Comparison of ENCODE assay signal across 18 cellular contexts in genomic region chr6:161188547-161189465, GRCh38.
DNase-seq lines count a peak whose midpoint lies in the region; ATAC-seq, FAIRE-seq and TF ChIP-seq lines count a peak whose summit lies in the region.
"Had no signal": no experiment of that assay in that cellular context is flagged by ENCODE, and none has a peak within 500 bp of the region (broad histone marks: within the 10 kb centered on the region; RNA-seq: fewer than 3 reads in every experiment).

No MANE protein-coding gene starts in this region.

- no peak overlapping the region for H2BK15ac ChIP-seq in H9 (ENCODE audit: low read depth, low read length)

- H4K20me1 ChIP-seq in H9 (ENCODE audit: control insufficient read depth, insufficient read depth, insufficient read length) = no peaks in the 10 kb centered on the region

- H3K4me1 ChIP-seq in H9 (ENCODE audit: insufficient read depth, low read length) (no peaks in the 10 kb centered on the region), esophagus muscularis mucosa (no peaks in the 10 kb centered on the region), Caco-2 (no peaks in the 10 kb centered on the region), endodermal cell (ENCODE audit: control insufficient read depth, insufficient read depth, low read length) (no peaks in the 10 kb centered on the region)

- H3K4ac ChIP-seq in H9 (ENCODE audit: low read depth, low read length) = no peak overlapping the region

- ATAC-seq in GM21526 (IDR thresholded peaks at IDR 0.05; ENCODE audit: low FRiP score, unreplicated experiment) = no peak

- H3K14ac ChIP-seq in H9 (ENCODE audit: insufficient read depth, low read length) = no peak overlapping the region; the same call in 1 of the 2 replicates

- no peak for TF ChIP-seq POLR2A in esophagus muscularis mucosa (IDR thresholded peaks at IDR 0.05; ENCODE audit: low read depth)

- H3K4me3 Mint-ChIP-seq in H9 (no peak overlapping the region), progenitor cell of endocrine pancreas (ENCODE audit: low read depth) (no peak overlapping the region), Caco-2 (ENCODE audit: unreplicated experiment) (no peak overlapping the region), endodermal cell (no peak overlapping the region)
- H3K4me3 Mint-ChIP-seq: B cell; CD4-positive, alpha-beta T cell; HFFc6 had no signal

- no peak overlapping the region for H2BK120ac ChIP-seq in H9 (ENCODE audit: low read depth, low read length, poor library complexity, severe bottlenecking)

- H3K4me2 ChIP-seq in H9 (ENCODE audit: insufficient read depth, insufficient read length, low read length) = no peak overlapping the region

- H3K27ac Mint-ChIP-seq in H9 = peak overlapping the region in 2 of 3 experiments; percentile 59 to 86; a peak in 2 of 7 replicates
- no peak overlapping the region for H3K27ac Mint-ChIP-seq in progenitor cell of endocrine pancreas
- H3K27ac Mint-ChIP-seq in Caco-2 (ENCODE audit: unreplicated experiment) = no peak overlapping the region
- H3K27ac Mint-ChIP-seq in endodermal cell = no peak overlapping the region
- H3K27ac Mint-ChIP-seq: B cell; CD4-positive, alpha-beta T cell; HFFc6 had no signal

- peaks cover 13 to 20% of the 10 kb centered on the region in 2 experiments for H3K9me3 Mint-ChIP-seq in H9
- H3K9me3 Mint-ChIP-seq in progenitor cell of endocrine pancreas (ENCODE audit: low read depth) = peaks cover 9% of the 10 kb centered on the region
- H3K9me3 Mint-ChIP-seq in Caco-2 (ENCODE audit: unreplicated experiment) = peaks cover 11% of the 10 kb centered on the region
- peaks cover 29% of the 10 kb centered on the region for H3K9me3 Mint-ChIP-seq in endodermal cell

- H3K36me3 Mint-ChIP-seq in H9 (ENCODE audit: insufficient read depth in 1 of 3, low read depth in 3 of 3) = peaks cover 42 to 61% (median 59%) of the 10 kb centered on the region in 3 experiments
- peaks cover 45% of the 10 kb centered on the region for H3K36me3 Mint-ChIP-seq in progenitor cell of endocrine pancreas (ENCODE audit: insufficient read depth)
- H3K36me3 Mint-ChIP-seq in Caco-2 (ENCODE audit: insufficient read depth, unreplicated experiment) = peaks cover 7% of the 10 kb centered on the region
- H3K36me3 Mint-ChIP-seq in endodermal cell (ENCODE audit: low read depth) = peaks cover 71% of the 10 kb centered on the region

- H3K23me2 ChIP-seq in H9 (ENCODE audit: insufficient read length, low read depth, low read length, poor library complexity, severe bottlenecking) = no peaks in the 10 kb centered on the region

- no peak overlapping the region for H4K5ac ChIP-seq in H9 (ENCODE audit: insufficient read length, low read depth, low read length)

- no CpG with 5 or more reads among the region's 19 CpGs for WGBS in H9 (ENCODE audit: extremely low coverage, insufficient read length, low lambda C conversion rate)
- 97% methylated on average over 19 of the region's 19 CpGs for WGBS in esophagus muscularis mucosa
- 94 to 97% methylated on average over 10 to 19 of the region's 19 CpGs for WGBS in endodermal cell (ENCODE audit: insufficient coverage in 1 of 2, insufficient read length in 1 of 2), 2 experiments

- no peak overlapping the region for H3K23ac ChIP-seq in H9 (ENCODE audit: insufficient read length, low read depth, low read length)

- H3K18ac ChIP-seq in H9 (ENCODE audit: insufficient read length, low read depth, low read length) = no peak overlapping the region

- H3K27ac ChIP-seq in H9 (ENCODE audit: insufficient read length, low read depth, low read length) (no peak overlapping the region), esophagus muscularis mucosa (replicated peaks in 1 of 4) (no peak overlapping the region), endodermal cell (ENCODE audit: low read depth, low read length) (no peak overlapping the region)
- H3K27ac ChIP-seq: HL-60 had no signal

- no peak overlapping the region for H3K56ac ChIP-seq in H9 (ENCODE audit: insufficient read length, low read depth, low read length)

- POLR2A ChIA-PET in Caco-2 (lab: Charles Lee) = no interaction called here

- no peak overlapping the region for H2BK20ac ChIP-seq in H9 (ENCODE audit: low read depth, low read length, poor library complexity, severe bottlenecking)

- H3K4me3 ChIP-seq in bronchial epithelial cell (ENCODE audit: low read depth, low read length) (no peak overlapping the region), esophagus muscularis mucosa (no peak overlapping the region), Caco-2 (ENCODE audit: low read depth, low read length) (no peak overlapping the region), endodermal cell (ENCODE audit: low read length) (no peak overlapping the region)

- peaks cover 5% of the 10 kb centered on the region for H3K9me3 ChIP-seq in H9 (ENCODE audit: control insufficient read depth, low read depth, low read length)
- no peaks in the 10 kb centered on the region for H3K9me3 ChIP-seq in esophagus muscularis mucosa
- no peaks in the 10 kb centered on the region for H3K9me3 ChIP-seq in Caco-2
- peaks cover 35% of the 10 kb centered on the region for H3K9me3 ChIP-seq in endodermal cell (ENCODE audit: control insufficient read depth, low read length)

- H2AFZ ChIP-seq in H9 (ENCODE audit: low read length) = no peak overlapping the region

- H3K27me3 ChIP-seq in H9 (ENCODE audit: insufficient read depth, low read length) (no peaks in the 10 kb centered on the region), bronchial epithelial cell (ENCODE audit: control insufficient read depth, insufficient read depth, low read length) (no peaks in the 10 kb centered on the region), esophagus muscularis mucosa (no peaks in the 10 kb centered on the region), Caco-2 (replicated peaks; ENCODE audit: control insufficient read depth, insufficient read depth, low read length) (no peaks in the 10 kb centered on the region), endodermal cell (ENCODE audit: control insufficient read depth, insufficient read depth, low read length, poor library complexity, severe bottlenecking) (no peaks in the 10 kb centered on the region)

- CTCF ChIA-PET in Caco-2 (lab: Charles Lee) = no interaction called here

- FAIRE-seq in bronchial epithelial cell (lab: Jason Lieb, UNC) = peak; percentile 77
- FAIRE-seq: A204.1, D721Med, GM12891, H1 had no signal

- H2AK5ac ChIP-seq in H9 (ENCODE audit: insufficient read length, low read length) = no peak overlapping the region

- H3K4me1 Mint-ChIP-seq in H9 = no peaks in the 10 kb centered on the region
- H3K4me1 Mint-ChIP-seq in progenitor cell of endocrine pancreas (ENCODE audit: low read depth) = peaks cover 2% of the 10 kb centered on the region
- H3K4me1 Mint-ChIP-seq in Caco-2 (ENCODE audit: low read depth, unreplicated experiment) = no peaks in the 10 kb centered on the region
- no peaks in the 10 kb centered on the region for H3K4me1 Mint-ChIP-seq in endodermal cell
- H3K4me1 Mint-ChIP-seq: B cell had no signal

- H2BK5ac ChIP-seq in H9 (ENCODE audit: insufficient read length, low read length) = no peak overlapping the region

- no peaks in the 10 kb centered on the region for H3K79me1 ChIP-seq in H9 (ENCODE audit: insufficient read depth, low read depth, low read length, poor library complexity, severe bottlenecking)

- no TSS peak for BruUV-seq in Caco-2 (replicated peaks; lab: Mats Ljungman, UMichigan)

- H3K36me3 ChIP-seq in bronchial epithelial cell (ENCODE audit: control insufficient read depth, insufficient read depth, low read length) (no peaks in the 10 kb centered on the region), esophagus muscularis mucosa (peaks cover 0 to 14% (median 0%) of the 10 kb centered on the region in 4 donors), Caco-2 (ENCODE audit: control insufficient read depth, insufficient read depth, low read length) (no peaks in the 10 kb centered on the region), endodermal cell (ENCODE audit: control insufficient read depth, insufficient read depth, low read length) (peaks cover 51% of the 10 kb centered on the region)

- H4K8ac ChIP-seq in H9 (replicated peaks; ENCODE audit: insufficient read length, low read depth, low read length) = no peak overlapping the region

- no peak overlapping the region for H3T11ph ChIP-seq in H9 (ENCODE audit: low read length)

- intact Hi-C loops in esophagus muscularis mucosa (cut with DNase I) (no loop called here), Caco-2 (cut with micrococcal nuclease; ENCODE audit: unreplicated experiment) (no loop called here)

- H3K27me3 Mint-ChIP-seq in H9 (ENCODE audit: low read depth) = no peaks in the 10 kb centered on the region
- no peaks in the 10 kb centered on the region for H3K27me3 Mint-ChIP-seq in progenitor cell of endocrine pancreas
- H3K27me3 Mint-ChIP-seq in Caco-2 (ENCODE audit: insufficient read depth, unreplicated experiment) = no peaks in the 10 kb centered on the region
- no peaks in the 10 kb centered on the region for H3K27me3 Mint-ChIP-seq in endodermal cell (ENCODE audit: insufficient read depth)
- H3K27me3 Mint-ChIP-seq: B cell; CD4-positive, alpha-beta T cell had no signal

- no peak overlapping the region for H3K9ac ChIP-seq in H9 (ENCODE audit: extremely low read depth, insufficient read length, low read length)
- no peak overlapping the region for H3K9ac ChIP-seq in endodermal cell (ENCODE audit: extremely low read depth, low read length, poor library complexity, severe bottlenecking)

- peaks cover 2% of the 10 kb centered on the region; the same call in 1 of the 2 replicates for H3K79me2 ChIP-seq in H9 (ENCODE audit: insufficient read depth, low read length)

- H2BK12ac ChIP-seq in H9 (ENCODE audit: insufficient read length, low read depth, low read length) = no peak overlapping the region

- DNase-seq in A172 (ENCODE audit: low spot score) (peak; percentile 7), H9 (no peak), bronchial epithelial cell (ENCODE audit: low read depth) (no peak), esophagus muscularis mucosa (ENCODE audit: extremely low spot score) (peak; percentile 80), progenitor cell of endocrine pancreas (ENCODE audit: low spot score, unreplicated experiment) (no peak), Caco-2 (no peak), endodermal cell (no peak)
- DNase-seq: CD4-positive, alpha-beta T cell; HCEC 1CT; HFFc6; KG1 had no signal

- no peak for TF ChIP-seq EP300 in esophagus muscularis mucosa (IDR thresholded peaks at IDR 0.05)

- H4K91ac ChIP-seq in H9 (ENCODE audit: insufficient read length, low read depth, low read length) = no peak overlapping the region

- TF ChIP-seq CTCF in H9 (conservative IDR thresholded peaks at IDR 0.05) (no peak), bronchial epithelial cell (IDR thresholded peaks at IDR 0.05; ENCODE audit: insufficient read depth, low read length, severe bottlenecking) (no peak), esophagus muscularis mucosa (IDR thresholded peaks at IDR 0.05) (no peak), progenitor cell of endocrine pancreas (IDR thresholded peaks at IDR 0.05; ENCODE audit: unreplicated experiment) (no peak), Caco-2 (IDR thresholded peaks at IDR 0.05; ENCODE audit: insufficient read depth in 1 of 2, low read depth in 1 of 2, low read length in 1 of 2, severe bottlenecking in 1 of 2, unreplicated experiment in 1 of 2) (no peak), endodermal cell (conservative IDR thresholded peaks at IDR 0.05) (no peak)

Comparison
In these comparisons a context has a peak if more than half of its experiments do, and no peak if none do; other contexts are left out.
1. DNase-seq: peak in A172 (single experiment) and esophagus muscularis mucosa (single experiment); none in H9 (single experiment), bronchial epithelial cell (single experiment), progenitor cell of endocrine pancreas (single experiment), Caco-2 (0 of 2) and endodermal cell (single experiment).
2. H3K27ac Mint-ChIP-seq: peak in H9 (2 of 3); none in progenitor cell of endocrine pancreas (single experiment), Caco-2 (single experiment) and endodermal cell (single experiment).